Comparison of ENCODE assay signal across 8 cellular contexts in genomic region chr19:17830567-17831418, GRCh38. TPM values are rescaled to one million over a fixed set of nuclear protein-coding genes. Genes with fewer than 3 reads are reported as not detected.
A peak's percentile ranks its signal among the peaks of the same experiment; 100 is the strongest.
DNase-seq lines count a peak whose midpoint lies in the region; ATAC-seq and TF ChIP-seq lines count a peak whose summit lies in the region.

No MANE protein-coding gene starts in this region.

- peaks cover 12% of the 10 kb centered on the region for H3K4me1 Mint-ChIP-seq in GM23338

- H3K36me3 ChIP-seq in GM23338 (ENCODE audit: insufficient read depth), result no peaks in the 10 kb centered on the region

- H3K27me3 ChIP-seq in GM23338 (ENCODE audit: insufficient read depth), result 0 out of 2 replicates have a peak, but pooled peaks cover 6% of the 10 kb centered on the region

- peaks cover 10% of the 10 kb centered on the region; the same call in 1 of the 2 replicates for H3K4me1 ChIP-seq in GM23338 (ENCODE audit: insufficient read depth)

- peak overlapping the region; percentile 85 for H3K4me3 Mint-ChIP-seq in GM23338

- H3K27me3 Mint-ChIP-seq in GM23338 (ENCODE audit: insufficient read depth, low read depth, poor library complexity), result peaks cover 11% of the 10 kb centered on the region

- TF ChIP-seq CTCF in GM23338 (conservative IDR thresholded peaks at IDR 0.05; ENCODE audit: low read depth in 2 of 2), result no peak

- H3K27ac ChIP-seq in GM23338 (ENCODE audit: low read depth) (peak overlapping the region; percentile 98), angular gyrus (ENCODE audit: low read depth, low read length) (peak overlapping the region; percentile 73)

- no peaks in the 10 kb centered on the region; the same call in 2 of the 3 replicates for H3K36me3 Mint-ChIP-seq in GM23338 (ENCODE audit: low read depth)

- no peaks in the 10 kb centered on the region for H3K9me3 Mint-ChIP-seq in GM23338

- DNase-seq in 8988T (peak; percentile 95), GM23338 (ENCODE audit: low spot score) (peak; percentile 95), OCI-M1 (lab: John Stamatoyannopoulos, UW) (peak; percentile 15), hypothalamus (lab: John Stamatoyannopoulos, UW) (peak in 42 of 51 donors; percentile 3 to 86 (median 58)), renal cortical epithelial cell (ENCODE audit: low read depth) (peak; percentile 80), NOMO-1 treated with DMSO at 0.1 percent for 48 hours (lab: John Stamatoyannopoulos, UW; ENCODE audit: unreplicated experiment) (no peak)

- H3K79me2 ChIP-seq in GM23338 (replicated peaks; ENCODE audit: insufficient read depth), result no peaks in the 10 kb centered on the region

- H3K4me3 ChIP-seq in GM23338, result peak overlapping the region; percentile 90

- H4K20me1 ChIP-seq in GM23338 (replicated peaks; ENCODE audit: insufficient read depth), result no peaks in the 10 kb centered on the region

- peak overlapping the region; percentile 90 for H3K4me2 ChIP-seq in GM23338

- H3F3A ChIP-seq in GM23338 (replicated peaks; ENCODE audit: low read depth), result peaks cover 9% of the 10 kb centered on the region

- H2AFZ ChIP-seq in GM23338, result peak overlapping the region; percentile 95

- ATAC-seq in GM23338, result peak; percentile 90
- ATAC-seq in HG03571 (IDR thresholded peaks at IDR 0.05; ENCODE audit: unreplicated experiment), result no peak

- no peaks in the 10 kb centered on the region for H3K9me2 ChIP-seq in GM23338 (ENCODE audit: insufficient read depth)

- peak overlapping the region; percentile 98 for H3K27ac Mint-ChIP-seq in GM23338

TF ChIP-seq in GM23338, 12 proteins besides CTCF, POLR2A, EP300 and RAD21:
- TF ChIP-seq NANOG (IDR thresholded peaks at IDR 0.05; ENCODE audit: borderline replicate concordance), result no peak
- peak; percentile 63 for TF ChIP-seq POLR2AphosphoS5 (IDR thresholded peaks at IDR 0.05; ENCODE audit: low read depth)

RNA-seq across cellular contexts. Expression of gene INSL3, which starts 9.5 kb away (rescaled TPM):
- not detected in 2 replicates for total RNA-seq in GM23338 (2014; rRNA removed; shearing (Covaris generic))
- polyA plus RNA-seq in GM23338 (2016; fragmentation: Nextera tagmentation; extraction: Ambion mirVana), result 0.76 and 1.5 TPM in 2 replicates
- total RNA-seq in renal cortical epithelial cell, result not detected in 2 replicates

RNA-seq across cellular contexts. Expression of gene JAK3, which starts 17.0 kb away (rescaled TPM):
- total RNA-seq in GM23338 (2014; rRNA removed; shearing (Covaris generic)), result 4.2 and 5.4 TPM in 2 replicates
- 2.8 and 2.9 TPM in 2 replicates for polyA plus RNA-seq in GM23338 (2016; fragmentation: Nextera tagmentation; extraction: Ambion mirVana)
- 2.3 and 3.7 TPM in 2 replicates for total RNA-seq in renal cortical epithelial cell

RNA-seq across cellular contexts. Expression of gene RPL18A, which starts 28.9 kb away (rescaled TPM):
- total RNA-seq in GM23338 (2014; rRNA removed; shearing (Covaris generic)), result 1,233 and 1,314 TPM in 2 replicates
- polyA plus RNA-seq in GM23338 (2016; fragmentation: Nextera tagmentation; extraction: Ambion mirVana), result 2,829 and 2,918 TPM in 2 replicates
- 517 and 1,457 TPM in 2 replicates for total RNA-seq in renal cortical epithelial cell

RNA-seq across cellular contexts. Expression of gene B3GNT3, which starts 35.9 kb away (rescaled TPM):
- total RNA-seq in GM23338 (2014; rRNA removed; shearing (Covaris generic)), result 1.0 and 1.9 TPM in 2 replicates
- 0.90 and 0.99 TPM in 2 replicates for polyA plus RNA-seq in GM23338 (2016; fragmentation: Nextera tagmentation; extraction: Ambion mirVana)
- total RNA-seq in renal cortical epithelial cell, result 0.80 and 6.8 TPM in 2 replicates

RNA-seq across cellular contexts. Expression of gene SLC5A5, which starts 41.0 kb away (rescaled TPM):
- total RNA-seq in GM23338 (2014; rRNA removed; shearing (Covaris generic)), result 2.1 and 2.6 TPM in 2 replicates
- polyA plus RNA-seq in GM23338 (2016; fragmentation: Nextera tagmentation; extraction: Ambion mirVana), result 1.0 and 1.7 TPM in 2 replicates
- not detected in 2 replicates for total RNA-seq in renal cortical epithelial cell
